8 cellular contexts compared by ENCODE assay signal in genomic region chr16:62985727-62986126, GRCh38.
"Had no signal": no experiment of that assay in that cellular context is flagged by ENCODE, and none has a peak within 500 bp of the region (broad histone marks: within the 10 kb centered on the region; RNA-seq: fewer than 3 reads in every experiment).

No MANE protein-coding gene starts in this region.

- H3K27ac Mint-ChIP-seq: GM23338, IgD-negative memory B cell had no signal

- ATAC-seq: GM23338 had no signal

- H3K4me3 Mint-ChIP-seq: GM23338, H9, IgD-negative memory B cell had no signal

- FAIRE-seq: H1, H54 had no signal

- H3K4me2 ChIP-seq: GM23338 had no signal

- H3K4me3 ChIP-seq: GM23338 had no signal

- H2AFZ ChIP-seq: GM23338 had no signal

- H3K27ac ChIP-seq: HL-60 had no signal

- H3K4me1 Mint-ChIP-seq: GM23338, IgD-negative memory B cell had no signal

- DNase-seq: H9, HCEC 1CT, KG1 had no signal

- H3K36me3 Mint-ChIP-seq: IgD-negative memory B cell had no signal

- H3K27me3 Mint-ChIP-seq: IgD-negative memory B cell had no signal
